Comparison of ENCODE assay signal across 1 cellular context in genomic region chr13:114071991-114072390, GRCh38.
TF ChIP-seq lines count a peak whose summit lies in the region.

No MANE protein-coding gene starts in this region.

TF ChIP-seq in GM23338, 12 proteins besides CTCF, POLR2A, EP300 and RAD21 (continued from another document):
- TF ChIP-seq ETS1 (IDR thresholded peaks at IDR 0.05) (no peak), EZH2phosphoT487 (IDR thresholded peaks at IDR 0.05; ENCODE audit: unreplicated experiment) (no peak), JUNB (IDR thresholded peaks at IDR 0.05; ENCODE audit: unreplicated experiment) (no peak), REST (IDR thresholded peaks at IDR 0.05; ENCODE audit: unreplicated experiment) (no peak), CREB1 (CRISPR knock-in tag; IDR thresholded peaks at IDR 0.05; ENCODE audit: low read depth) (no peak)
